ENCODE assay signal across 9 cellular contexts in the genomic region with DNA sequence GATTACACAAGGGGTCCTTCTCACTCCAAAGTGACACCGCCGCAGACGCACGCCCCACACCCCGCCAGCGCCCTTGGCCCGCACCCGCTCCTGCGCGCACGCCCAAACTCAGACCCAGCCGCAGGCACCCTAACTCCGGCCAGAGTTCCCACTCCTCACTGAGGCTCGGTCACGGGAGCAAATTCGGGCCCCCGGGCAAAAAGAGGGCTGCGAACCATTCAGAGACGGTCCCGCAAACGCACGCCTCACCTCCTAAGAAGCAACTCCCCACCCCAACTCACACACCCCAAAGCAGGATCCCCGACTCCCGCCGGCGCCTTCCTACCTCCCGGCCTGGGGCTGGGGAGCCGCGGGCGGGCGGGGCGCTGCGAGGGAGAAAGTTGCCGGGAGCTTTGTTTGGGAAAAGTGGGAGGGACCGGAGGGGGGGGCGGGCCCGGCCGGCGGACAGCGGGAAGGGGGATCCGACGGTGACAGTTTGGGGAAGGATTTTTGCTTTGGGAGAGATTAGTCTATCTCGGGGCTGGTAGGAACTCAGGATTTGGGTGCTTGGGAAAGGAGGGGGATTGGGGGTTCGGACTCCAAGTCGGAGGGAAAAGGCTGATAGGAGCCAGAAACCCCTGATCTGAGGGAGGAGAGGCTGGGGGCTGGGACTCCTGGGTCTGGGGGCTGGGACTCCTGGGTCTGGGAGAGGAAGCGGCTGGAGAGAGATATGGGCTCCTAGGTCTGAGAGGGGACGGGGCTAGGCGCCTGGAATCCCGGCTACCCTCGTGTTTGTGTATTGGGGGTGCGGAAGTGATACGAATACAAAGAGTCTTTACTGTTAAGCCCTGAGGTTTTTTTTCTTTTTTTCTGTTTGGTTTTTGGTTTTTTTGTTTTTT. TPM values are rescaled to one million over a fixed set of nuclear protein-coding genes. Genes with fewer than 3 reads are reported as not detected.
DNase-seq lines count a peak whose midpoint lies in the region; ATAC-seq and TF ChIP-seq lines count a peak whose summit lies in the region.
"Had no signal": no experiment of that assay in that cellular context is flagged by ENCODE, and none has a peak within 500 bp of the region (broad histone marks: within the 10 kb centered on the region; RNA-seq: fewer than 3 reads in every experiment).

TSS of gene TEAD2 (minus strand) at position 369 of the 878 bp plus-strand sequence. CDS start 2,341 bp downstream, outside the sequence.

- peaks cover 6% of the 10 kb centered on the region for H3K36me3 ChIP-seq in neural progenitor cell

- ATAC-seq in activated T-cell treated with anti-CD3 and anti-CD28 coated beads, Interleukin-2, amount 50 U/mL, for 72 hours (replicated peaks in 1 of 2): peak; percentile 6 to 8
- no peak for ATAC-seq in HG03571 (IDR thresholded peaks at IDR 0.05; ENCODE audit: unreplicated experiment)
- ATAC-seq in HG02678 (IDR thresholded peaks at IDR 0.05; ENCODE audit: unreplicated experiment): no peak
- ATAC-seq in GM19023 (IDR thresholded peaks at IDR 0.05; ENCODE audit: unreplicated experiment): no peak

- peaks cover 27% of the 10 kb centered on the region for H3F3A ChIP-seq in neural progenitor cell (ENCODE audit: low read depth)

- peak within 1 kb of the TSS; percentile 94 for H3K27ac ChIP-seq in neural progenitor cell

- no peaks in the 10 kb centered on the region for H3K9me3 Mint-ChIP-seq in activated T-cell treated with anti-CD3 and anti-CD28 coated beads, Interleukin-2, amount 50 U/mL, for 72 hours
- no peaks in the 10 kb centered on the region for H3K9me3 Mint-ChIP-seq in neural progenitor cell
- H3K9me3 Mint-ChIP-seq: activated naive CD4-positive, alpha-beta T cell treated with anti-CD3 and anti-CD28 coated beads, Interleukin-2, amount 50 U/mL, for 72 hours had no signal

- H4K20me1 ChIP-seq in neural progenitor cell (ENCODE audit: low read depth): peaks cover 6% of the 10 kb centered on the region

- H3K9ac ChIP-seq in neural progenitor cell: peak within 1 kb of the TSS; percentile 90

- H3K27me3 ChIP-seq in neural progenitor cell: no peaks in the 10 kb centered on the region

- H3K79me2 ChIP-seq in neural progenitor cell (ENCODE audit: low read depth): peaks cover 59% of the 10 kb centered on the region

- no peaks in the 10 kb centered on the region for H3K9me3 ChIP-seq in neural progenitor cell (ENCODE audit: low read depth)

- H3K4me1 ChIP-seq in neural progenitor cell: peaks cover 16% of the 10 kb centered on the region

- H3K27ac Mint-ChIP-seq in activated T-cell treated with anti-CD3 and anti-CD28 coated beads, Interleukin-2, amount 50 U/mL, for 72 hours: no peak within 1 kb of the TSS
- peak within 1 kb of the TSS; percentile 99 for H3K27ac Mint-ChIP-seq in neural progenitor cell
- H3K27ac Mint-ChIP-seq: activated naive CD4-positive, alpha-beta T cell treated with anti-CD3 and anti-CD28 coated beads, Interleukin-2, amount 50 U/mL, for 72 hours had no signal

- no peak for TF ChIP-seq CTCF in neural progenitor cell (IDR thresholded peaks at IDR 0.05)

- peak within 1 kb of the TSS; percentile 95 for H3K4me2 ChIP-seq in neural progenitor cell

- H3K4me1 Mint-ChIP-seq in activated T-cell treated with anti-CD3 and anti-CD28 coated beads, Interleukin-2, amount 50 U/mL, for 72 hours (ENCODE audit: low read depth): no peaks in the 10 kb centered on the region
- peaks cover 19% of the 10 kb centered on the region for H3K4me1 Mint-ChIP-seq in neural progenitor cell

- H3K4me3 ChIP-seq in neural progenitor cell: peak within 1 kb of the TSS; percentile 76

- DNase-seq in activated CD8-positive, alpha-beta memory T cell treated with anti-CD3 and anti-CD28 coated beads for 24 hours: peak; percentile 67
- DNase-seq in activated CD8-positive, alpha-beta memory T cell treated with anti-CD3 and anti-CD28 coated beads, Interleukin-2, amount 50 U/mL, for 4 hours: no peak
- DNase-seq in activated T-cell treated with anti-CD3 and anti-CD28 coated beads, Interleukin-2, amount 50 U/mL, for 72 hours: peak in 1 of 2 donors; percentile 15
- DNase-seq in foreskin melanocyte (peak; percentile 24), neural progenitor cell (ENCODE audit: low spot score) (peak; percentile 90)

- no peak within 1 kb of the TSS for H2AFZ ChIP-seq in neural progenitor cell (replicated peaks)

- H3K27me3 Mint-ChIP-seq in activated T-cell treated with anti-CD3 and anti-CD28 coated beads, Interleukin-2, amount 50 U/mL, for 72 hours (ENCODE audit: low read depth): no peaks in the 10 kb centered on the region
- peaks cover 10% of the 10 kb centered on the region for H3K27me3 Mint-ChIP-seq in neural progenitor cell (ENCODE audit: insufficient read depth, low read depth)

- peak within 1 kb of the TSS in 1 of 2 donors; percentile 2 for H3K4me3 Mint-ChIP-seq in activated T-cell treated with anti-CD3 and anti-CD28 coated beads, Interleukin-2, amount 50 U/mL, for 72 hours
- H3K4me3 Mint-ChIP-seq in neural progenitor cell: no peak within 1 kb of the TSS

- no peaks in the 10 kb centered on the region for H3K36me3 Mint-ChIP-seq in activated T-cell treated with anti-CD3 and anti-CD28 coated beads, Interleukin-2, amount 50 U/mL, for 72 hours (ENCODE audit: insufficient read depth in 2 of 2)
- H3K36me3 Mint-ChIP-seq in neural progenitor cell: peaks cover 14% of the 10 kb centered on the region
- H3K36me3 Mint-ChIP-seq: activated naive CD4-positive, alpha-beta T cell treated with anti-CD3 and anti-CD28 coated beads, Interleukin-2, amount 50 U/mL, for 72 hours had no signal

RNA-seq across cellular contexts. Expression of gene TEAD2, which starts in this region (rescaled TPM):
- not detected for total RNA-seq in activated T-cell treated with anti-CD3 and anti-CD28 coated beads, Interleukin-2, amount 50 U/mL, for 72 hours
- total RNA-seq in neural progenitor cell (ENCODE audit: low replicate concordance): 125 and 193 TPM in 2 replicates

Comparison
In these comparisons a context has a peak if more than half of its experiments do, and no peak if none do; other contexts are left out.
1. RNA of gene TEAD2 (total RNA-seq): 125 to 193 TPM in neural progenitor cell; not detected in activated T-cell treated with anti-CD3 and anti-CD28 coated beads, Interleukin-2, amount 50 U/mL, for 72 hours; every median in the first group is over 100 times any median in the second.
2. Peak in ATAC-seq in activated T-cell treated with anti-CD3 and anti-CD28 coated beads, Interleukin-2, amount 50 U/mL, for 72 hours; RNA of the gene not detected or under 1 TPM.